Comparison of ENCODE assay signal across 14 cellular contexts in the genomic region with DNA sequence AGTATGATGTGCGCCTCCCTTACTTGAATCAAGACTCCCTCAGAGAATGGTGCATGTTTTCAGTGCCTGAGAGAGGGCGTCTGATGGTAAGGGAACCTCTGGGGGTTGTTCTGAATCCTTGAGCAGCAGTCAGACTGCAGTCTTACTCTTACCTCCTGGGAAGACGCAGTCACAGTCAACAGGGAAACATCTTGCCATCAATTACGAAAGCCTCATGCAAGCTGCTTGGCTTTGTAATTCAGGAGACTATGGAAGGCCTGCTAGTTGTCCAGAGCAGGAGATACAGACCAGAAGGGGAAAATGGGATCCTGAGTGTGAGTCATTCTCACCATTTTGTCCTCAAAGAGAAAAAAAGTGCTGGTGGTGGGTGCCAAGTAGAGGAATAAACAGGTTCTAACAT.
DNase-seq lines count a peak whose midpoint lies in the region; ATAC-seq and TF ChIP-seq lines count a peak whose summit lies in the region.
"Had no signal": no experiment of that assay in that cellular context is flagged by ENCODE, and none has a peak within 500 bp of the region (broad histone marks: within the 10 kb centered on the region; RNA-seq: fewer than 3 reads in every experiment).

No MANE protein-coding gene starts in this region.

- H3K27me3 ChIP-seq in heart right ventricle: no peaks in the 10 kb centered on the region
- H3K27me3 ChIP-seq in trophoblast cell (ENCODE audit: insufficient read depth, low read length): no peaks in the 10 kb centered on the region

- H3K9ac ChIP-seq in trophoblast cell (ENCODE audit: low read length): no peak overlapping the region

- H2BK5ac ChIP-seq in trophoblast cell (ENCODE audit: low read depth, low read length, poor library complexity): no peak overlapping the region

- H3K4me3 ChIP-seq in heart right ventricle: no peak overlapping the region
- H3K4me3 ChIP-seq in trophoblast cell (ENCODE audit: low read depth, low read length): no peak overlapping the region

- peaks cover 0 to 29% (median 5%) of the 10 kb centered on the region in 9 donors for H3K4me1 ChIP-seq in heart right ventricle
- H3K4me1 ChIP-seq in trophoblast cell (ENCODE audit: control insufficient read depth in 1 of 2, insufficient read depth in 2 of 2, low read length in 2 of 2): peaks cover 0 to 6% of the 10 kb centered on the region in 2 experiments

- H3K79me2 ChIP-seq in trophoblast cell (ENCODE audit: control insufficient read depth, insufficient read depth, low read length, poor library complexity): no peaks in the 10 kb centered on the region

- TF ChIP-seq CTCF in heart right ventricle (IDR thresholded peaks at IDR 0.05): no peak

- intact Hi-C loops in heart right ventricle (cut with DNase I): loop anchor here in 1 of 10 donors (10.0 kb wide), 1 partner anchor 196 kb away; no protein-coding TSS in a partner anchor

- no peak overlapping the region for H3K4me2 ChIP-seq in trophoblast cell (ENCODE audit: low read length)

- WGBS in heart right ventricle, 2 donors: 83 to 86% methylated on average over 4 of the region's 4 CpGs
- no CpG with 5 or more reads among the region's 4 CpGs for WGBS in trophoblast cell (ENCODE audit: extremely low coverage, insufficient coverage, insufficient read length)

- H3K36me3 ChIP-seq in heart right ventricle (no peaks in the 10 kb centered on the region), trophoblast cell (ENCODE audit: control insufficient read depth in 1 of 2, insufficient read depth in 2 of 2, low read length in 2 of 2) (no peaks in the 10 kb centered on the region)

- no peak overlapping the region for H4K91ac ChIP-seq in trophoblast cell (ENCODE audit: low read depth, low read length)

- DNase-seq in G401 (ENCODE audit: low spot score) (peak; percentile 27), amniotic epithelial cell (ENCODE audit: low read depth) (peak; percentile 7), heart right ventricle (no peak), trophoblast cell (peak; percentile 23 to 50), NCI-H524 treated with DMSO at 0.1 percent for 48 hours (lab: John Stamatoyannopoulos, UW) (no peak), HUDEP-2 (lab: John Stamatoyannopoulos, UW; ENCODE audit: unreplicated experiment in 76 of 76) (no peak)
- DNase-seq: C1 segment of cervical spinal cord, Kasumi-1, MM.1S, NCI-H1092 treated with DMSO at 0.1 percent for 48 hours, NCI-H2081 treated with DMSO at 0.1 percent for 48 hours, SHP77 had no signal

- no peak overlapping the region for H2AFZ ChIP-seq in trophoblast cell (ENCODE audit: insufficient read depth, low read length, poor library complexity)

- peak overlapping the region in 3 of 10 donors; percentile 1 to 67 (median 13) for H3K27ac ChIP-seq in heart right ventricle
- no peak overlapping the region for H3K27ac ChIP-seq in trophoblast cell (ENCODE audit: low read depth, low read length)

- no peak overlapping the region for H3K14ac ChIP-seq in trophoblast cell (ENCODE audit: low read length)

- no peak overlapping the region for H3K4ac ChIP-seq in trophoblast cell (ENCODE audit: low read depth, low read length)

- H3K18ac ChIP-seq in trophoblast cell (ENCODE audit: low read length): no peak overlapping the region

- no peaks in the 10 kb centered on the region for H3K79me1 ChIP-seq in trophoblast cell (ENCODE audit: low read length)

- H3K23ac ChIP-seq in trophoblast cell (ENCODE audit: low read length): no peak overlapping the region

- H2BK120ac ChIP-seq in trophoblast cell (ENCODE audit: insufficient read depth, low read length, poor library complexity): no peak overlapping the region

- no peak overlapping the region for H4K8ac ChIP-seq in trophoblast cell (ENCODE audit: low read depth, low read length)

- no peak overlapping the region for H4K12ac ChIP-seq in trophoblast cell (ENCODE audit: low read depth, low read length)

- H3K9me3 ChIP-seq in heart right ventricle (peaks cover 0 to 5% (median 0%) of the 10 kb centered on the region in 11 donors), trophoblast cell (ENCODE audit: insufficient read depth, low read depth, low read length) (no peaks in the 10 kb centered on the region)

- in situ Hi-C loops in G401 (cut with HindIII; ENCODE audit: low sequenced_read_pairs): no loop called here

- no peak overlapping the region for H2AK5ac ChIP-seq in trophoblast cell (ENCODE audit: low read length)

- H2BK12ac ChIP-seq in trophoblast cell (ENCODE audit: low read length): no peak overlapping the region

- ATAC-seq in heart right ventricle: peak; percentile 31 to 74 (median 60)
- ATAC-seq in GM21825 (IDR thresholded peaks at IDR 0.05; ENCODE audit: unreplicated experiment): no peak
- ATAC-seq: Panc1 had no signal

Comparison
In these comparisons a context has a peak if more than half of its experiments do, and no peak if none do; other contexts are left out.
1. DNase-seq: peak in G401 (single experiment), amniotic epithelial cell (single experiment) and trophoblast cell (2 of 2); none in heart right ventricle (0 of 2), NCI-H524 treated with DMSO at 0.1 percent for 48 hours (single experiment) and HUDEP-2 (0 of 76).